ENCODE assay signal across 20 cellular contexts in the genomic region with DNA sequence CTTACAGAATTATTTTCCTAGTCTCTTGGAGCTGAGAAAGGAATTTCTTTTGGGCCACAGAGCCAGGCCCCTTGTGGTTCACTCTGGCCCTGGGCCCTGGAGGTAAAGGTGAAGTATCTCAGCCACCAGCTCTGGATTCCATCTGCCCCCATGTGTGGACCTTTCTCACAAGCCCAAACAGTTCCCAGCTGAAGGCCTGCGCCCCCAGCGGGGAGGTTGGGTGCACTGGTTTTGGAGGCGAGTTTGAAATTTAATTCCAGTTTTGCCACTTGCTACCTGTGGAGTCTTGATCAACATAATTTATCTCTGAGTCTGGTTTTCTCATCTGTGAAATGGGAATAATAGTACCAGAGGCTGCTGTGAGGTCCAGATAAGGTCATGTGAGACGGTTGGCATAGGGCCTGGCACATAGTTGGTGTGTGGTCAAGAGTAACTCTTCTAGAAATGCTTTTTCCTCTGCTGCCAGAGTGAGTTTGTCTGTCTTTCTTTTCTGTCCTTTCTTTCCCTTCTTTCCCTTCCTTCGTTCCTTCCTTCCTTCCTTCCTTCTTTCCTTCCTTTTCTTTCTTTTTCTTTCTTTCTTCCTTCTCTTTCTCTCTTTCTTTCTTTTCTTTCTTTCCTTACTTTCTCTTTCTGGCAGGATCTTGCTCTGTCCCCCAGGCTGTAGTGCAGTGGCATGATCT. TPM values are rescaled to one million over a fixed set of nuclear protein-coding genes. Genes with fewer than 3 reads are reported as not detected.
DNase-seq lines count a peak whose midpoint lies in the region; ATAC-seq and TF ChIP-seq lines count a peak whose summit lies in the region.
"Had no signal": no experiment of that assay in that cellular context is flagged by ENCODE, and none has a peak within 500 bp of the region (broad histone marks: within the 10 kb centered on the region; RNA-seq: fewer than 3 reads in every experiment).

No MANE protein-coding gene starts in this region.

- H3K9me2 ChIP-seq in Karpas-422 (replicated peaks; ENCODE audit: insufficient read depth, low read length): no peaks in the 10 kb centered on the region

- H3K4me2 ChIP-seq in Karpas-422 (ENCODE audit: low read depth, low read length, poor library complexity, severe bottlenecking): no peak overlapping the region

- H3K4me1 Mint-ChIP-seq in activated CD4-positive, alpha-beta T cell treated with anti-CD3 and anti-CD28 coated beads, Interleukin-2, amount 10 ng/mL, durations not matched to agents 24 days and 14 days: peaks cover 49% of the 10 kb centered on the region
- peaks cover 80% of the 10 kb centered on the region for H3K4me1 Mint-ChIP-seq in central memory CD8-positive, alpha-beta T cell
- peaks cover 78 to 89% of the 10 kb centered on the region in 2 donors for H3K4me1 Mint-ChIP-seq in natural killer cell
- H3K4me1 Mint-ChIP-seq in osteocyte (ENCODE audit: unreplicated experiment): peaks cover 4% of the 10 kb centered on the region

- intact Hi-C loops in activated CD4-positive, alpha-beta T cell treated with anti-CD3 and anti-CD28 coated beads, Interleukin-2, amount 10 ng/mL, durations not matched to agents 24 days and 14 days (cut with micrococcal nuclease): no loop called here
- intact Hi-C loops in natural killer cell (cut with micrococcal nuclease): no loop called here

- H3K36me3 Mint-ChIP-seq in activated CD4-positive, alpha-beta T cell treated with anti-CD3 and anti-CD28 coated beads, Interleukin-2, amount 10 ng/mL, durations not matched to agents 24 days and 14 days (ENCODE audit: low read depth): peaks cover 12% of the 10 kb centered on the region
- peaks cover 9% of the 10 kb centered on the region for H3K36me3 Mint-ChIP-seq in central memory CD8-positive, alpha-beta T cell (ENCODE audit: insufficient read depth)
- peaks cover 13% of the 10 kb centered on the region for H3K36me3 Mint-ChIP-seq in natural killer cell
- no peaks in the 10 kb centered on the region for H3K36me3 Mint-ChIP-seq in osteocyte (ENCODE audit: unreplicated experiment)

- TF ChIP-seq CTCF in natural killer cell (IDR thresholded peaks at IDR 0.05) (peak; percentile 12), osteocyte (IDR thresholded peaks at IDR 0.05) (no peak)

- H3K27me3 Mint-ChIP-seq in activated CD4-positive, alpha-beta T cell treated with anti-CD3 and anti-CD28 coated beads, Interleukin-2, amount 10 ng/mL, durations not matched to agents 24 days and 14 days: no peaks in the 10 kb centered on the region
- H3K27me3 Mint-ChIP-seq in central memory CD8-positive, alpha-beta T cell: no peaks in the 10 kb centered on the region
- H3K27me3 Mint-ChIP-seq in natural killer cell (ENCODE audit: low read depth in 2 of 2): no peaks in the 10 kb centered on the region
- no peaks in the 10 kb centered on the region for H3K27me3 Mint-ChIP-seq in osteocyte (ENCODE audit: unreplicated experiment)

- H3K79me2 ChIP-seq in Karpas-422 (ENCODE audit: low read length): no peaks in the 10 kb centered on the region

- no peak overlapping the region for H3K9ac ChIP-seq in Karpas-422 (ENCODE audit: low read length)

- peaks cover 9% of the 10 kb centered on the region; the same call in 1 of the 2 replicates for H4K20me1 ChIP-seq in Karpas-422 (ENCODE audit: insufficient read depth, low read depth, low read length)

- no peaks in the 10 kb centered on the region for H3K27me3 ChIP-seq in Karpas-422 (ENCODE audit: low read length)
- H3K27me3 ChIP-seq: colonic mucosa, right atrium auricular region, SJSA1, vagina had no signal

- ATAC-seq in central memory CD8-positive, alpha-beta T cell (replicated peaks; ENCODE audit: extremely low read depth, poor library complexity, severe bottlenecking): no peak
- no peak for ATAC-seq in natural killer cell
- ATAC-seq in GM19023 (IDR thresholded peaks at IDR 0.05; ENCODE audit: unreplicated experiment): no peak

- no peak overlapping the region for H3K4me3 ChIP-seq in Karpas-422 (ENCODE audit: low read length)
- H3K4me3 ChIP-seq: colonic mucosa, right atrium auricular region, SJSA1, vagina had no signal

- H3K9me3 ChIP-seq in Karpas-422 (ENCODE audit: low read length): no peaks in the 10 kb centered on the region
- H3K9me3 ChIP-seq: Caco-2, colonic mucosa, right atrium auricular region, SJSA1, vagina had no signal

- DNase-seq in activated CD4-positive, alpha-beta T cell treated with anti-CD3 and anti-CD28 coated beads, Interleukin-2, amount 10 ng/mL, durations not matched to agents 24 days and 14 days: no peak
- no peak for DNase-seq in activated CD4-positive, alpha-beta T cell treated with anti-CD3 and anti-CD28 coated beads for 4 hours
- DNase-seq in Karpas-422 (peak; percentile 64), natural killer cell (no peak), COLO829 (ENCODE audit: low spot score) (no peak), osteocyte (ENCODE audit: extremely low spot score, unreplicated experiment) (no peak)
- DNase-seq in central memory CD8-positive, alpha-beta T cell (ENCODE audit: low spot score in 2 of 2): no peak
- DNase-seq: activated CD8-positive, alpha-beta memory T cell treated with anti-CD3 and anti-CD28 coated beads for 24 hours; activated effector memory CD4-positive, alpha-beta T cell treated with Interleukin-2 at 50 U/mL for 16 hours; Caco-2; colonic mucosa; head of caudate nucleus; NCI-H2029; NCI-H510A had no signal

- no peak overlapping the region for H3K27ac Mint-ChIP-seq in activated CD4-positive, alpha-beta T cell treated with anti-CD3 and anti-CD28 coated beads, Interleukin-2, amount 10 ng/mL, durations not matched to agents 24 days and 14 days
- peak overlapping the region; percentile 58 for H3K27ac Mint-ChIP-seq in central memory CD8-positive, alpha-beta T cell (ENCODE audit: low read depth)
- peak overlapping the region; percentile 87 to 98 for H3K27ac Mint-ChIP-seq in natural killer cell
- no peak overlapping the region for H3K27ac Mint-ChIP-seq in osteocyte (ENCODE audit: unreplicated experiment)

- H3K4me1 ChIP-seq in Karpas-422 (ENCODE audit: low read length): peaks cover 10% of the 10 kb centered on the region
- H3K4me1 ChIP-seq: colonic mucosa had no signal

- H3K9me3 Mint-ChIP-seq in activated CD4-positive, alpha-beta T cell treated with anti-CD3 and anti-CD28 coated beads, Interleukin-2, amount 10 ng/mL, durations not matched to agents 24 days and 14 days: no peaks in the 10 kb centered on the region
- H3K9me3 Mint-ChIP-seq in central memory CD8-positive, alpha-beta T cell: no peaks in the 10 kb centered on the region
- H3K9me3 Mint-ChIP-seq in natural killer cell: no peaks in the 10 kb centered on the region
- no peaks in the 10 kb centered on the region for H3K9me3 Mint-ChIP-seq in osteocyte (ENCODE audit: unreplicated experiment)

- H2AFZ ChIP-seq in Karpas-422 (ENCODE audit: low read length): no peak overlapping the region

- H3K4me3 Mint-ChIP-seq in activated CD4-positive, alpha-beta T cell treated with anti-CD3 and anti-CD28 coated beads, Interleukin-2, amount 10 ng/mL, durations not matched to agents 24 days and 14 days: peak overlapping the region; percentile 18
- peak overlapping the region; percentile 72 for H3K4me3 Mint-ChIP-seq in central memory CD8-positive, alpha-beta T cell
- H3K4me3 Mint-ChIP-seq in natural killer cell (peak overlapping the region; percentile 68), osteocyte (ENCODE audit: unreplicated experiment) (no peak overlapping the region)

- H3K27ac ChIP-seq in Karpas-422 (ENCODE audit: low read length): no peak overlapping the region
- H3K27ac ChIP-seq: colonic mucosa, right atrium auricular region, SJSA1, vagina had no signal

- H3K36me3 ChIP-seq in Karpas-422 (ENCODE audit: insufficient read depth, low read length): no peaks in the 10 kb centered on the region
- H3K36me3 ChIP-seq: colonic mucosa, right atrium auricular region, SJSA1 had no signal

RNA-seq across cellular contexts. Expression of a gene that starts 6.1 kb away (rescaled TPM):
- 13.1 and 14.0 TPM in 2 replicates for total RNA-seq in activated CD4-positive, alpha-beta T cell treated with anti-CD3 and anti-CD28 coated beads, Interleukin-2, amount 10 ng/mL, durations not matched to agents 24 days and 14 days
- 24.3 and 24.9 TPM in 2 replicates for total RNA-seq in Karpas-422 (2014; rRNA removed; shearing (Covaris generic); ENCODE audit: low replicate concordance)
- total RNA-seq in natural killer cell: 100 to 1,000 TPM in 2 of 3 donors, 10 to 100 TPM in 1; 94.6 to 122 (median 104) TPM
- 25.4 and 30.4 TPM in 2 replicates for total RNA-seq in osteocyte

RNA-seq across cellular contexts. Expression of a gene that starts 19.9 kb away (rescaled TPM):
- not detected in 2 replicates for total RNA-seq in activated CD4-positive, alpha-beta T cell treated with anti-CD3 and anti-CD28 coated beads, Interleukin-2, amount 10 ng/mL, durations not matched to agents 24 days and 14 days
- total RNA-seq in Karpas-422 (2014; rRNA removed; shearing (Covaris generic); ENCODE audit: low replicate concordance): not detected in 2 replicates
- total RNA-seq in natural killer cell (under 1 TPM in 1 of 3 donors, not detected in 2; 0.15 TPM), osteocyte (not detected in 2 replicates)
- total RNA-seq: colonic mucosa, HT1080, MCF 10A, SJSA1, vagina had no signal

RNA-seq across cellular contexts. Expression of a gene that starts 50.5 kb away (rescaled TPM):
- not detected in 2 replicates for total RNA-seq in activated CD4-positive, alpha-beta T cell treated with anti-CD3 and anti-CD28 coated beads, Interleukin-2, amount 10 ng/mL, durations not matched to agents 24 days and 14 days
- not detected in 2 replicates for total RNA-seq in Karpas-422 (2014; rRNA removed; shearing (Covaris generic); ENCODE audit: low replicate concordance)
- total RNA-seq in natural killer cell: 10 to 100 TPM; 10.9 to 24.9 (median 12.1) TPM
- total RNA-seq in osteocyte: 0.10 and 0.21 TPM in 2 replicates
- total RNA-seq: right atrium auricular region, SJSA1, vagina had no signal

Comparison
In these comparisons a context has a peak if more than half of its experiments do, and no peak if none do; other contexts are left out.
1. H3K27ac Mint-ChIP-seq: peak in central memory CD8-positive, alpha-beta T cell (single experiment) and natural killer cell (2 of 2); none in activated CD4-positive, alpha-beta T cell treated with anti-CD3 and anti-CD28 coated beads, Interleukin-2, amount 10 ng/mL, durations not matched to agents 24 days and 14 days (single experiment) and osteocyte (single experiment).